Comparison of ENCODE assay signal across 8 cellular contexts in the genomic region with DNA sequence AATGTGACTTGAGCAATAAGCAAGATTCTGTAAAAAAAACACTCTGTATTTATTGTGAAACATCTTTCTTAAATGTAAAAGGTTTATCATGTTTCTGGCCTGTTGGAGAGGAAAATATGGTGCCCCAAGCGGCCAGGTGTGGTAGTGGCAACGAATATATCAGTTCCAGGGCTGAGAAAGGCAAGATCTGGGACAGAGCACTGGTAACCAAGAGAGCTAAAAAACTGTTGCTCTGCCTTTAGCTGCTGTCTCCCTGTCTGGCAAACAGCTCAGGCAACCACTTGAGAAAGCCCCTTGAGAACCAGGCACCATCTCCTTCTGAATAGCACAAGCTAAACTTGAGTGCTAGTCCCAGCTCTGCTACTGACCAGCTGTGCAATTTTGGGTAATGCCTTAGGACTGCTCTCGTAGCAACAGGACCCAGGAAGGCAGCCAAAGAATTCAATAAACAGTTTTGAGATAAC.
DNase-seq lines count a peak whose midpoint lies in the region; ATAC-seq and TF ChIP-seq lines count a peak whose summit lies in the region.

No MANE protein-coding gene starts in this region.

- no peaks in the 10 kb centered on the region for H3K79me2 ChIP-seq in OCI-LY1 (ENCODE audit: insufficient read depth, low read length)

- DNase-seq in AG04449 (ENCODE audit: low read depth, low spot score) (no peak), glutamatergic neuron (no peak), NCI-H774 (lab: John Stamatoyannopoulos, UW) (no peak), posterior cingulate gyrus (no peak)

- no peaks in the 10 kb centered on the region for H4K20me1 ChIP-seq in OCI-LY1 (ENCODE audit: insufficient read depth, low read length)

- H3K36me3 ChIP-seq in OCI-LY1 (ENCODE audit: insufficient read depth, low read length): peaks cover 21% of the 10 kb centered on the region

- H3K4me1 Mint-ChIP-seq in glutamatergic neuron (ENCODE audit: low read depth, unreplicated experiment): peaks cover 5% of the 10 kb centered on the region

- peaks cover 13% of the 10 kb centered on the region for H3K36me3 Mint-ChIP-seq in glutamatergic neuron (ENCODE audit: unreplicated experiment)

- H3K4me3 ChIP-seq in AG04449 (ENCODE audit: low read depth, low read length) (no peak overlapping the region), GM12875 (ENCODE audit: low read depth, low read length) (no peak overlapping the region), OCI-LY1 (ENCODE audit: low read depth, low read length, poor library complexity, severe bottlenecking) (no peak overlapping the region)

- intact Hi-C loops in posterior cingulate gyrus (cut with DNase I): no loop called here

- POLR2A ChIA-PET in AG04449 (lab: Yijun Ruan, JAX): no interaction called here

- H3K4me1 ChIP-seq in OCI-LY1 (ENCODE audit: insufficient read depth, low read length, severe bottlenecking): no peaks in the 10 kb centered on the region

- H2AFZ ChIP-seq in OCI-LY1 (ENCODE audit: low read length): no peak overlapping the region

- H3K9me3 Mint-ChIP-seq in glutamatergic neuron (ENCODE audit: unreplicated experiment): no peaks in the 10 kb centered on the region

- no peaks in the 10 kb centered on the region for H3K9me2 ChIP-seq in OCI-LY1 (ENCODE audit: low read depth, low read length)

- no peak overlapping the region for H3K4me2 ChIP-seq in OCI-LY1 (ENCODE audit: low read length)

- no peak overlapping the region for H3K4me3 Mint-ChIP-seq in glutamatergic neuron (ENCODE audit: unreplicated experiment)

- no peak overlapping the region for H3K27ac ChIP-seq in OCI-LY1 (ENCODE audit: low read depth, low read length, poor library complexity, severe bottlenecking)

- H3K27ac Mint-ChIP-seq in glutamatergic neuron (ENCODE audit: unreplicated experiment): no peak overlapping the region

- no peak for ATAC-seq in esophagus mucosa
- ATAC-seq in GM18873 (IDR thresholded peaks at IDR 0.05; ENCODE audit: low FRiP score, unreplicated experiment): no peak

- no peaks in the 10 kb centered on the region for H3K9me3 ChIP-seq in OCI-LY1 (ENCODE audit: low read length)

- no peak overlapping the region for H3K9ac ChIP-seq in OCI-LY1 (ENCODE audit: low read length)

- no peaks in the 10 kb centered on the region for H3K27me3 ChIP-seq in OCI-LY1 (ENCODE audit: insufficient read depth, low read length)

- no peaks in the 10 kb centered on the region for H3K27me3 Mint-ChIP-seq in glutamatergic neuron (ENCODE audit: unreplicated experiment)

- CTCF ChIA-PET in AG04449 (lab: Yijun Ruan, JAX): interaction anchor here (1.3 to 1.5 kb wide), 2 partner anchors 14 to 16 kb away, joined by 3 to 4 read pairs; no protein-coding TSS in a partner anchor

- peak; percentile 13 for TF ChIP-seq CTCF in AG04449 (IDR thresholded peaks at IDR 0.05; ENCODE audit: insufficient read depth, low read length, missing control alignments)
- peak; percentile 64 for TF ChIP-seq CTCF in GM12875 (IDR thresholded peaks at IDR 0.05; ENCODE audit: borderline replicate concordance, insufficient read depth, low read depth, low read length)
- TF ChIP-seq CTCF in OCI-LY1 (IDR thresholded peaks at IDR 0.05; ENCODE audit: low read length): peak; percentile 76
- TF ChIP-seq CTCF in glutamatergic neuron (IDR thresholded peaks at IDR 0.05; ENCODE audit: partially characterized antibody, unreplicated experiment): peak; percentile 84

- no peaks in the 10 kb centered on the region for H3F3A ChIP-seq in OCI-LY1 (ENCODE audit: insufficient read depth, low read length)

Comparison
In these comparisons a context has a peak if more than half of its experiments do, and no peak if none do; other contexts are left out.
1. CTCF ChIP-seq: peak in every context shown above with its lines; median percentile 84 in glutamatergic neuron; 76 in OCI-LY1; 64 in GM12875; 13 in AG04449.